9 cellular contexts compared by ENCODE assay signal in the genomic region with DNA sequence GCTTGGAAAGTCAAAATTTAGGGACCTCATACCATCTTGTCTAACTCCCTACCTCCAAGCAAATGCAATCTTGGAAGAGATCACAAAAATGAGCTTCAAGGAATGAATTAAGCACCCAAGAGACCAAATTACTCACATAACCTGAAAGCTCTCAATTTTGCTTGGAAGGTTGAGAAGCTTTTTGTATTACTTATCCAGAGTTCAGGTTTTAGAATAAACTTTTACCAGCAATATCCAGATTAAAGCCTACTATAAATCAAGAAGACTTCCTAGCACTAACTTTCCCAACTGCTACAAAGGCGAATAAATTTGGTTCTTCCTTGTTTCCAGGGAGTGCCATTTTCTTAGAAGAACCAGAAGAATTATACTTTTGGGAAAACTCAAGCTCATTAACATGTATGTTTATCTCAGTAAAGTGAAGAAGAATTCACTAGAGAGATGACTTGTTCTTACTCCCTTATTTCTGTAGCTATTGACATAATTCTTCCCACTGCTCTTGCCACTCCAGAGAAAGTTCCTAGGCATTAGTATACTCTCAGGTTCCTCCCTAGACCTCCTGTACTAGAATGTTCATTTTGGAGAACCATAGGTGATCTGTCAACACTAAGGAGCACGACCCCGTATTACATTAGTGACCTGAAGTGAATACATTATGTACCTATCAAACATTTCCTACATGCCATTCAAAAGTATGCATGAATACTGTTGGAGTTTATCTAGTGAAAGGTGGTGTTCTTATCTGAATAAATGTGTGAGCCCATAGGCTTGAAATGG. TPM values are rescaled to one million over a fixed set of nuclear protein-coding genes. Genes with fewer than 3 reads are reported as not detected.
DNase-seq lines count a peak whose midpoint lies in the region; ATAC-seq, FAIRE-seq and TF ChIP-seq lines count a peak whose summit lies in the region.
"Had no signal": no experiment of that assay in that cellular context is flagged by ENCODE, and none has a peak within 500 bp of the region (broad histone marks: within the 10 kb centered on the region; RNA-seq: fewer than 3 reads in every experiment).

No MANE protein-coding gene starts in this region.

- peak overlapping the region; percentile 96 for H3K4me2 ChIP-seq in PC-9
- peak overlapping the region; percentile 97 for H3K4me2 ChIP-seq in endothelial cell of umbilical vein (ENCODE audit: insufficient read depth, low read length)

- H3K9me2 ChIP-seq in PC-9 (ENCODE audit: insufficient read depth), result no peaks in the 10 kb centered on the region

- no peaks in the 10 kb centered on the region for H3K9me3 Mint-ChIP-seq in Calu3 (ENCODE audit: low read depth, unreplicated experiment)

- peak overlapping the region; percentile 100 for H3K4me3 Mint-ChIP-seq in Calu3 (ENCODE audit: low read depth, unreplicated experiment)

- H3F3A ChIP-seq in PC-9 (ENCODE audit: insufficient read depth, low read depth), result peaks cover 83% of the 10 kb centered on the region

- H4K20me1 ChIP-seq in PC-9 (ENCODE audit: insufficient read depth) (peaks cover 71% of the 10 kb centered on the region), endothelial cell of umbilical vein (replicated peaks; ENCODE audit: control insufficient read depth, extremely low read depth, insufficient read depth, low read length) (peaks cover 12% of the 10 kb centered on the region)

- H3K27me3 Mint-ChIP-seq in Calu3 (ENCODE audit: unreplicated experiment), result no peaks in the 10 kb centered on the region

- peaks cover 68% of the 10 kb centered on the region for H3K36me3 ChIP-seq in PC-9 (ENCODE audit: low read depth)
- H3K36me3 ChIP-seq in endothelial cell of umbilical vein (ENCODE audit: control insufficient read depth in 2 of 2, extremely low read depth in 1 of 2, insufficient read depth in 2 of 2, low read length in 2 of 2), result peaks cover 2 to 11% of the 10 kb centered on the region in 2 experiments

- no peaks in the 10 kb centered on the region for H3K9me3 ChIP-seq in PC-9 (ENCODE audit: insufficient read depth, low read depth)
- H3K9me3 ChIP-seq in endothelial cell of umbilical vein (replicated peaks; ENCODE audit: control insufficient read depth, insufficient read depth, low read length), result no peaks in the 10 kb centered on the region

- peak overlapping the region; percentile 13 for H3K9ac ChIP-seq in endothelial cell of umbilical vein (replicated peaks; ENCODE audit: extremely low read depth, insufficient read depth, low read length)

- H3K27me3 ChIP-seq in PC-9 (ENCODE audit: insufficient read depth, low read depth) (no peaks in the 10 kb centered on the region), endothelial cell of umbilical vein (ENCODE audit: control insufficient read depth in 2 of 2, insufficient read depth in 2 of 2, low read length in 2 of 2) (no peaks in the 10 kb centered on the region)

- peaks cover 37% of the 10 kb centered on the region for H3K4me1 Mint-ChIP-seq in Calu3 (ENCODE audit: low read depth, unreplicated experiment)

- peaks cover 90% of the 10 kb centered on the region for H3K36me3 Mint-ChIP-seq in Calu3 (ENCODE audit: insufficient read depth, unreplicated experiment)

- no peak for TF ChIP-seq POLR2A in endothelial cell of umbilical vein (IDR thresholded peaks at IDR 0.05; ENCODE audit: low read depth, low read length)

- intact Hi-C loops in Calu3 (cut with micrococcal nuclease; ENCODE audit: unreplicated experiment), result loop anchor here (5.0 kb wide), 2 partner anchors 96 to 156 kb away; no protein-coding TSS in a partner anchor
- intact Hi-C loops in PC-9 (cut with micrococcal nuclease; ENCODE audit: unreplicated experiment), result no loop called here
- intact Hi-C loops in endothelial cell of umbilical vein (cut with micrococcal nuclease), result loop anchor here (5.0 kb wide), 1 partner anchor 86 kb away; no protein-coding TSS in a partner anchor

- H3K4me3 ChIP-seq in PC-9 (peak overlapping the region; percentile 94), endothelial cell of umbilical vein (replicated peaks in 1 of 3; ENCODE audit: insufficient read depth in 1 of 3, low read depth in 1 of 3, low read length in 3 of 3) (peak overlapping the region in 2 of 3 experiments; percentile 90 to 91)

- POLR2A ChIA-PET in PC-9 (lab: Charles Lee; ENCODE audit: unreplicated experiment), result interaction anchor here (0.6 to 0.9 kb wide), 8 partner anchors 20 to 320 kb away, joined by 3 to 5 read pairs (median 4); no protein-coding TSS in a partner anchor
- POLR2A ChIA-PET in endothelial cell of umbilical vein (lab: Charles Lee), result interaction anchor here (0.7 to 1.4 kb wide), 3 partner anchors 9 to 548 kb away, joined by 4 to 10 read pairs (median 5); no protein-coding TSS in a partner anchor

- no peak for DNase-seq in Calu3
- DNase-seq in PC-9, result peak in 1 of 2 experiments; percentile 33
- DNase-seq in endothelial cell of umbilical vein (ENCODE audit: low read depth, low spot score), result no peak
- DNase-seq in pons (ENCODE audit: low spot score), result peak; percentile 38
- DNase-seq: NCI-H187 treated with DMSO at 0.1 percent for 48 hours had no signal

- no peak for ATAC-seq in activated CD4-positive, CD25-positive, alpha-beta regulatory T cell treated with anti-CD3 and anti-CD28 coated beads, Interleukin-2, amount 50 U/mL, for 24 hours
- ATAC-seq in GM18870 (IDR thresholded peaks at IDR 0.05; ENCODE audit: unreplicated experiment) (no peak), HG03097 (IDR thresholded peaks at IDR 0.05; ENCODE audit: low FRiP score, unreplicated experiment) (no peak), HG02642 (IDR thresholded peaks at IDR 0.05; ENCODE audit: poor library complexity, unreplicated experiment) (no peak)

- FAIRE-seq in endothelial cell of umbilical vein (lab: Jason Lieb, UNC), result no peak

- H2AFZ ChIP-seq in PC-9 (no peak overlapping the region), endothelial cell of umbilical vein (ENCODE audit: low read depth, low read length) (no peak overlapping the region)

- H3K27ac ChIP-seq in PC-9 (peak overlapping the region; percentile 95), endothelial cell of umbilical vein (ENCODE audit: insufficient read depth, low read depth, low read length) (peak overlapping the region; percentile 3)

- H3K79me2 ChIP-seq in PC-9 (ENCODE audit: low read depth) (peaks cover 81% of the 10 kb centered on the region), endothelial cell of umbilical vein (ENCODE audit: control insufficient read depth, insufficient read depth, low read length) (peaks cover 82% of the 10 kb centered on the region)

- dilution Hi-C loops in endothelial cell of umbilical vein (cut with MboI; ENCODE audit: extremely low pct_ligation_motif_present, low sequenced_read_pairs), result no loop called here

- BruUV-seq in Calu3 (replicated peaks; lab: Mats Ljungman, UMichigan) (TSS peak; percentile 15), PC-9 (replicated peaks; lab: Mats Ljungman, UMichigan) (no TSS peak), endothelial cell of umbilical vein (replicated peaks; lab: Mats Ljungman, UMichigan) (no TSS peak)

- H3K27ac Mint-ChIP-seq in Calu3 (ENCODE audit: unreplicated experiment), result peak overlapping the region; percentile 67

- TF ChIP-seq CTCF in Calu3 (IDR thresholded peaks at IDR 0.05; ENCODE audit: unreplicated experiment) (no peak), PC-9 (conservative IDR thresholded peaks at IDR 0.05) (no peak), endothelial cell of umbilical vein (IDR thresholded peaks at IDR 0.05; ENCODE audit: extremely low read depth in 1 of 2, insufficient read depth in 1 of 2, low read depth in 1 of 2, low read length in 2 of 2) (no peak)

- H3K4me1 ChIP-seq in PC-9 (replicated peaks; ENCODE audit: insufficient read depth) (peaks cover 68% of the 10 kb centered on the region), endothelial cell of umbilical vein (ENCODE audit: control insufficient read depth, extremely low read depth, insufficient read depth, low read length) (peaks cover 41% of the 10 kb centered on the region)

- CTCF ChIA-PET in Calu3 (lab: Charles Lee) (interaction anchor here (0.6 to 2.6 kb wide), 6 partner anchors 8 to 1517 kb away, joined by 3 to 10 read pairs (median 4); no protein-coding TSS in a partner anchor), PC-9 (lab: Charles Lee) (interaction anchor here (0.6 to 0.8 kb wide), 4 partner anchors 44 to 184 kb away, joined by 4 to 10 read pairs (median 6); no protein-coding TSS in a partner anchor), endothelial cell of umbilical vein (lab: Charles Lee) (interaction anchor here (0.7 to 3.8 kb wide), 10 partner anchors 14 to 169 kb away, joined by 3 to 24 read pairs (median 3); no protein-coding TSS in a partner anchor)

- H3K9me1 ChIP-seq in endothelial cell of umbilical vein (replicated peaks; ENCODE audit: control insufficient read depth, extremely low read depth, insufficient read depth, low read length), result no peaks in the 10 kb centered on the region

TF ChIP-seq in endothelial cell of umbilical vein, 7 proteins besides CTCF, POLR2A, EP300 and RAD21 (continues in another document):
- TF ChIP-seq EZH2 (IDR thresholded peaks at IDR 0.05; ENCODE audit: borderline replicate concordance, low read depth, low read length, severe bottlenecking), result no peak
- TF ChIP-seq, protein P1, sequence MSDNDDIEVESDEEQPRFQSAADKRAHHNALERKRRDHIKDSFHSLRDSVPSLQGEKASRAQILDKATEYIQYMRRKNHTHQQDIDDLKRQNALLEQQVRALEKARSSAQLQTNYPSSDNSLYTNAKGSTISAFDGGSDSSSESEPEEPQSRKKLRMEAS (IDR thresholded peaks at IDR 0.05; ENCODE audit: insufficient read depth, insufficient read length), result no peak
- no peak for TF ChIP-seq POLR2AphosphoS5 (IDR thresholded peaks at IDR 0.05; ENCODE audit: insufficient read depth, low read depth, low read length)

RNA-seq across cellular contexts. Expression of a gene that starts 3.2 kb away (rescaled TPM):
- total RNA-seq in Calu3 (2022) (756 and 782 TPM in 2 replicates), PC-9 (2021) (726 and 781 TPM in 2 replicates), endothelial cell of umbilical vein (446 and 501 TPM in 2 replicates)
- 209 and 327 TPM in 2 replicates for polyA plus RNA-seq in endothelial cell of umbilical vein
- polyA plus RNA-seq in endothelial cell of umbilical vein (2011; cell fraction: cytosol; rRNA removed), result 312 and 385 TPM in 2 replicates
- polyA plus RNA-seq in endothelial cell of umbilical vein (2011; cell fraction: nucleus; rRNA removed), result 146 and 242 TPM in 2 replicates
- 674 and 938 TPM in 2 replicates for polyA plus RNA-seq in endothelial cell of umbilical vein (2012)
- 79.6 and 100 TPM in 2 replicates for polyA minus RNA-seq in endothelial cell of umbilical vein
- polyA minus RNA-seq in endothelial cell of umbilical vein (2011; cell fraction: cytosol; rRNA and poly(A)+ RNA removed), result 129 TPM
- polyA minus RNA-seq in endothelial cell of umbilical vein (2011; cell fraction: nucleus; rRNA and poly(A)+ RNA removed), result 71.9 and 97.9 TPM in 2 replicates

RNA-seq across cellular contexts. Expression of a gene that starts 18.0 kb away (rescaled TPM):
- 12.7 and 14.4 TPM in 2 replicates for total RNA-seq in Calu3 (2022)
- total RNA-seq in PC-9 (2021), result 6.5 and 8.7 TPM in 2 replicates
- total RNA-seq in endothelial cell of umbilical vein, result 0.21 and 0.53 TPM in 2 replicates
- polyA plus RNA-seq in endothelial cell of umbilical vein, result not detected in 2 replicates
- not detected in 2 replicates for polyA plus RNA-seq in endothelial cell of umbilical vein (2011; cell fraction: cytosol; rRNA removed)
- polyA plus RNA-seq in endothelial cell of umbilical vein (2011; cell fraction: nucleus; rRNA removed), result 0.25 and 0.32 TPM in 2 replicates
- polyA plus RNA-seq in endothelial cell of umbilical vein (2012), result not detected in 2 replicates
- polyA minus RNA-seq in endothelial cell of umbilical vein, result 0.36 TPM in 1 of 2 replicates, not detected in the other
- polyA minus RNA-seq in endothelial cell of umbilical vein (2011; cell fraction: cytosol; rRNA and poly(A)+ RNA removed), result not detected
- polyA minus RNA-seq in endothelial cell of umbilical vein (2011; cell fraction: nucleus; rRNA and poly(A)+ RNA removed), result 0.53 and 0.58 TPM in 2 replicates
